ENCODE assay signal across 9 cellular contexts in genomic region chr11:208177-208916, GRCh38. TPM values are rescaled to one million over a fixed set of nuclear protein-coding genes. Genes with fewer than 3 reads are reported as not detected.
DNase-seq lines count a peak whose midpoint lies in the region; ATAC-seq, FAIRE-seq and TF ChIP-seq lines count a peak whose summit lies in the region.
"Had no signal": no experiment of that assay in that cellular context is flagged by ENCODE, and none has a peak within 500 bp of the region (broad histone marks: within the 10 kb centered on the region; RNA-seq: fewer than 3 reads in every experiment).

No MANE protein-coding gene starts in this region.

- peaks cover 4% of the 10 kb centered on the region for H3K27me3 Mint-ChIP-seq in CD4-positive, CD25-positive, alpha-beta regulatory T cell

- peaks cover 60% of the 10 kb centered on the region for H3K36me3 ChIP-seq in CD4-positive, CD25-positive, alpha-beta regulatory T cell (ENCODE audit: control insufficient read depth, insufficient read depth, low read length)
- H3K36me3 ChIP-seq in MG63 (peaks cover 82% of the 10 kb centered on the region), cardiac muscle cell (peaks cover 33% of the 10 kb centered on the region), pancreas (peaks cover 0 to 32% (median 32%) of the 10 kb centered on the region in 3 donors), thyroid gland (peaks cover 40 to 50% of the 10 kb centered on the region in 2 donors)

- intact Hi-C loops in pancreas (cut with DNase I) (no loop called here), thyroid gland (cut with DNase I) (loop anchor here (10.0 kb wide), 3 partner anchors 76 to 296 kb away; partner anchors contain the start of genes PGGHG, PTDSS2 and RNH1)

- peaks cover 29% of the 10 kb centered on the region for H3K36me3 Mint-ChIP-seq in CD4-positive, CD25-positive, alpha-beta regulatory T cell

- no peaks in the 10 kb centered on the region for H3K9me3 ChIP-seq in CD4-positive, CD25-positive, alpha-beta regulatory T cell (ENCODE audit: control insufficient read depth in 2 of 2, low read length in 2 of 2)
- H3K9me3 ChIP-seq in MG63 (no peaks in the 10 kb centered on the region), cardiac muscle cell (ENCODE audit: low read depth) (no peaks in the 10 kb centered on the region), pancreas (no peaks in the 10 kb centered on the region), thyroid gland (no peaks in the 10 kb centered on the region)

- H3K4me1 ChIP-seq in CD4-positive, CD25-positive, alpha-beta regulatory T cell (ENCODE audit: control insufficient read depth, insufficient read depth, low read length, poor library complexity, severe bottlenecking) = peaks cover 57% of the 10 kb centered on the region
- H3K4me1 ChIP-seq in cardiac muscle cell (ENCODE audit: low read depth) = no peaks in the 10 kb centered on the region
- H3K4me1 ChIP-seq in pancreas = peaks cover 10 to 29% (median 24%) of the 10 kb centered on the region in 3 donors
- peaks cover 21 to 32% of the 10 kb centered on the region in 2 donors for H3K4me1 ChIP-seq in thyroid gland

- FAIRE-seq in pancreas (lab: Jason Lieb, UNC) = no peak

- H3K4me3 ChIP-seq in CD4-positive, CD25-positive, alpha-beta regulatory T cell (ENCODE audit: low read depth, low read length) = peak overlapping the region; percentile 91
- H3K4me3 ChIP-seq in MG63 = peak overlapping the region; percentile 90
- H3K4me3 ChIP-seq in cardiac muscle cell = peak overlapping the region; percentile 56
- H3K4me3 ChIP-seq in pancreas = peak overlapping the region; percentile 86 to 100 (median 96)
- H3K4me3 ChIP-seq in thyroid gland (replicated peaks in 1 of 3) = peak overlapping the region; percentile 67 to 90 (median 88)

- WGBS in pancreas, 2 donors = 0% methylated on average over 57 of the region's 57 CpGs
- 0% methylated on average over 20 to 28 of the region's 57 CpGs for WGBS in thyroid gland, 2 donors

- peak in 1 of 2 donors; percentile 86 for TF ChIP-seq POLR2A in thyroid gland (IDR thresholded peaks at IDR 0.05)

- H3K27ac Mint-ChIP-seq in CD4-positive, CD25-positive, alpha-beta regulatory T cell = peak overlapping the region; percentile 99

- no peak for TF ChIP-seq CTCF in cardiac muscle cell (IDR thresholded peaks at IDR 0.05; ENCODE audit: low read depth, low read length)
- TF ChIP-seq CTCF in pancreas (IDR thresholded peaks at IDR 0.05) = no peak
- TF ChIP-seq CTCF in thyroid gland (IDR thresholded peaks at IDR 0.05) = no peak

- peak; percentile 79 to 90 (median 85) for DNase-seq in CD4-positive, CD25-positive, alpha-beta regulatory T cell
- DNase-seq in MG63 = peak; percentile 76
- DNase-seq in SW 1271 (lab: John Stamatoyannopoulos, UW) = peak; percentile 23 to 58
- DNase-seq in activated naive CD8-positive, alpha-beta T cell treated with anti-CD3 and anti-CD28 coated beads, Interleukin-2, amount 50 U/mL, for 16 hours (ENCODE audit: low read depth, low spot score) = peak; percentile 65
- DNase-seq in cardiac muscle cell (ENCODE audit: low read depth in 1 of 2, low spot score in 1 of 2) = peak; percentile 76 to 89
- DNase-seq in pancreas = peak; percentile 73 to 92 (median 80)
- DNase-seq in thyroid gland = peak; percentile 74 to 86

- H3K9me3 Mint-ChIP-seq in CD4-positive, CD25-positive, alpha-beta regulatory T cell = peaks cover 0 to 1% (median 0%) of the 10 kb centered on the region in 7 donors

- no peaks in the 10 kb centered on the region for H3K27me3 ChIP-seq in CD4-positive, CD25-positive, alpha-beta regulatory T cell (ENCODE audit: control insufficient read depth, insufficient read depth, low read length)
- H3K27me3 ChIP-seq in MG63 (no peaks in the 10 kb centered on the region), cardiac muscle cell (no peaks in the 10 kb centered on the region), pancreas (no peaks in the 10 kb centered on the region), thyroid gland (no peaks in the 10 kb centered on the region)

- peak overlapping the region; percentile 96 to 98 (median 97) for H3K4me3 Mint-ChIP-seq in CD4-positive, CD25-positive, alpha-beta regulatory T cell

- peak; percentile 61 to 63 for ATAC-seq in CD4-positive, CD25-positive, alpha-beta regulatory T cell (ENCODE audit: low read depth in 2 of 2)
- ATAC-seq in GM21447 (IDR thresholded peaks at IDR 0.05; ENCODE audit: unreplicated experiment) = peak; percentile 36
- ATAC-seq in pancreas = peak; percentile 70 to 84 (median 78)

- peak overlapping the region; percentile 98 for H3K27ac ChIP-seq in CD4-positive, CD25-positive, alpha-beta regulatory T cell (ENCODE audit: insufficient read depth, low read length, poor library complexity, severe bottlenecking)
- H3K27ac ChIP-seq in cardiac muscle cell = peak overlapping the region; percentile 96
- peak overlapping the region; percentile 96 to 98 (median 97) for H3K27ac ChIP-seq in pancreas
- H3K27ac ChIP-seq in thyroid gland = peak overlapping the region; percentile 57 to 96 (median 94)

- peaks cover 0 to 59% (median 28%) of the 10 kb centered on the region in 4 donors for H3K4me1 Mint-ChIP-seq in CD4-positive, CD25-positive, alpha-beta regulatory T cell

RNA-seq across cellular contexts. Expression of gene RIC8A, which starts 0.8 kb away (rescaled TPM):
- 135 TPM for total RNA-seq in CD4-positive, CD25-positive, alpha-beta regulatory T cell
- polyA plus RNA-seq in CD4-positive, CD25-positive, alpha-beta regulatory T cell = 10 to 100 TPM; 74.1 to 89.7 (median 78.6) TPM
- 142 and 222 TPM in 2 replicates for total RNA-seq in MG63 (2014; rRNA removed; shearing (Covaris generic); ENCODE audit: low replicate concordance)
- total RNA-seq in cardiac muscle cell (84.3 and 102 TPM in 2 replicates), pancreas (10 to 100 TPM; 29.7 to 49.3 (median 40.9) TPM), thyroid gland (100 to 1,000 TPM in 2 of 4 donors, 10 to 100 TPM in 2; 65.8 to 128 (median 99.8) TPM)
- polyA plus RNA-seq in cardiac muscle cell (75.6 and 81.5 TPM in 2 replicates), pancreas (10 to 100 TPM; 39.6 to 47.1 TPM)

RNA-seq across cellular contexts. Expression of gene BET1L, which starts 1.1 kb away (rescaled TPM):
- total RNA-seq in CD4-positive, CD25-positive, alpha-beta regulatory T cell = 66.4 TPM
- 10 to 100 TPM; 58.2 to 84.4 (median 64.6) TPM for polyA plus RNA-seq in CD4-positive, CD25-positive, alpha-beta regulatory T cell
- 28.2 and 29.0 TPM in 2 replicates for total RNA-seq in MG63 (2014; rRNA removed; shearing (Covaris generic); ENCODE audit: low replicate concordance)
- total RNA-seq in cardiac muscle cell (26.8 and 30.6 TPM in 2 replicates), pancreas (10 to 100 TPM; 29.8 to 53.4 (median 48.8) TPM), thyroid gland (10 to 100 TPM; 22.2 to 39.5 (median 33.8) TPM)
- polyA plus RNA-seq in cardiac muscle cell (44.9 and 62.0 TPM in 2 replicates), pancreas (10 to 100 TPM; 27.7 to 30.7 TPM)

RNA-seq across cellular contexts. Expression of gene SCGB1C1, which starts 15.5 kb away (rescaled TPM):
- total RNA-seq in CD4-positive, CD25-positive, alpha-beta regulatory T cell = not detected
- not detected for polyA plus RNA-seq in CD4-positive, CD25-positive, alpha-beta regulatory T cell
- total RNA-seq in MG63 (2014; rRNA removed; shearing (Covaris generic); ENCODE audit: low replicate concordance) = not detected in 2 replicates
- total RNA-seq in cardiac muscle cell (not detected in 2 replicates), pancreas (under 1 TPM in 3 of 6 donors, not detected in 3; 0.41 to 0.70 (median 0.63) TPM), thyroid gland (not detected)
- polyA plus RNA-seq in cardiac muscle cell (not detected in 2 replicates), pancreas (1 to 10 TPM in 1 of 2 donors, not detected in 1; 1.1 TPM)
- total RNA-seq: activated CD8-positive, alpha-beta memory T cell treated with anti-CD3 and anti-CD28 coated beads for 36 hours had no signal

RNA-seq across cellular contexts. Expression of gene SIRT3, which starts 27.8 kb away (rescaled TPM):
- 14.2 TPM for total RNA-seq in CD4-positive, CD25-positive, alpha-beta regulatory T cell
- polyA plus RNA-seq in CD4-positive, CD25-positive, alpha-beta regulatory T cell = 10 to 100 TPM in 2 of 4 donors, 1 to 10 TPM in 2; 6.9 to 12.4 (median 10.3) TPM
- total RNA-seq in MG63 (2014; rRNA removed; shearing (Covaris generic); ENCODE audit: low replicate concordance) = 15.1 and 24.9 TPM in 2 replicates
- total RNA-seq in cardiac muscle cell (44.9 and 53.6 TPM in 2 replicates), pancreas (10 to 100 TPM in 4 of 6 donors, 1 to 10 TPM in 2; 7.7 to 13.2 (median 10.9) TPM), thyroid gland (10 to 100 TPM; 14.3 to 21.2 (median 17.0) TPM)
- polyA plus RNA-seq in cardiac muscle cell (46.1 and 47.7 TPM in 2 replicates), pancreas (10 to 100 TPM; 21.4 to 25.1 TPM)

RNA-seq across cellular contexts. Expression of gene PSMD13, which starts 28.4 kb away (rescaled TPM):
- 99.6 TPM for total RNA-seq in CD4-positive, CD25-positive, alpha-beta regulatory T cell
- polyA plus RNA-seq in CD4-positive, CD25-positive, alpha-beta regulatory T cell = 100 to 1,000 TPM; 223 to 276 (median 261) TPM
- total RNA-seq in MG63 (2014; rRNA removed; shearing (Covaris generic); ENCODE audit: low replicate concordance) = 219 and 287 TPM in 2 replicates
- total RNA-seq in cardiac muscle cell = 96.3 and 98.4 TPM in 2 replicates
- polyA plus RNA-seq in cardiac muscle cell = 167 and 175 TPM in 2 replicates
- total RNA-seq in pancreas = 10 to 100 TPM; 35.5 to 48.3 (median 41.9) TPM
- polyA plus RNA-seq in pancreas = 100 to 1,000 TPM in 1 of 2 donors, 10 to 100 TPM in 1; 97.5 to 118 TPM
- total RNA-seq in thyroid gland = 100 to 1,000 TPM in 1 of 4 donors, 10 to 100 TPM in 3; 64.7 to 111 (median 77.7) TPM

Comparison
In these comparisons a context has a peak if more than half of its experiments do, and no peak if none do; other contexts are left out.
1. Peak in every context shown above with its lines: DNase-seq, ATAC-seq, H3K4me3 ChIP-seq and H3K27ac ChIP-seq.